ENCODE assay signal across 1 cellular context in the genomic region with DNA sequence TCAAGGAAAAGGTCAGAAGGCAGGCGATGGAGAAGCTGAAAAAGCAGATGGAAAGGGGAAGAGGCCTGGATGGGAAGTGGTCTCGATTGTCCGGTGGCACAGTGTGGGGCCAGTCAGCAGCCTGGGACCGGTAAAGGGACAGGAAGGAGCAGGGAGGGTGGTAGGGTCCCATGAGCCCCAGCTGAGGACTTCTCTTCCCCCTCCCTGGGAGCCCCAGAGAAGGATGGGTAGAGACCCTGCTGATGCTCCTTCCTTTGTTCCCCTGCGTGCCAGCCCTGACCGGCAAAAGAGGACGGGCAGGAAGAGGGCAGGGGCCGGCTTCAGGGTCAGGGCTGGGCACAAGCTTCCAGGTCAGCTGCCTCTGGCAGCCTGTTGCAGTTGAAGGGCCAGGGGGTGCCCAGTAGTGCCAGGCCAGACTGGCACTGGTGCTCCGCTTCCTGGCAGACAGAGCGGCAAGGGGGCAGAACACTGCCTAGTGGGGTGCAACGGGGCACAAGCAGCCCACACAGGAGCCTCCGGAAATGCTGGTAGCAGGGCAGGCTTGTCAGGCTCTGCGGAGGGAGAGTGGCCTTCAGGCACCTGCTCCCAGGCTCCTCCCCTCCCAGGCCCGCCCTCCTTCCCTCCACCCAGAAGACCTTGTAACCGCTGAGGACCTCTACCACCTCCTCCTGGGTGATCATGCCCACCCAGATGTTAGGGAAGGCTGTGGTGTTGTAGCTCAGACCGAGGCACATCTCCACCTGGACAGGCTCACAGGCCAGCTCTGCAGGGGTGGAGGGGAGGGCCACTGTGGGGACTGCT.
TF ChIP-seq lines count a peak whose summit lies in the region.

No MANE protein-coding gene starts in this region.

TF ChIP-seq in K562, 482 proteins besides CTCF, POLR2A, EP300 and RAD21:
- TF ChIP-seq SP1 (CRISPR knock-in tag; IDR thresholded peaks at IDR 0.05) (0 out of 2 replicates have a peak, but pooled peaks have one; percentile 30), MAFG (tag; conservative IDR thresholded peaks at IDR 0.05) (no peak), NR1H2 (CRISPR knock-in tag; IDR thresholded peaks at IDR 0.05) (0 out of 2 replicates have a peak, but pooled peaks have one; percentile 55)
TF ChIP-seq in K562: peak in this region for 2.
